ENCODE assay signal across 1 cellular context in genomic region chr3:196568246-196569002, GRCh38.
A peak's percentile ranks its signal among the peaks of the same experiment; 100 is the strongest.
TF ChIP-seq lines count a peak whose summit lies in the region.

Gene FBXO45 (plus strand): TSS chr3:196568660. CDS start chr3:196568985, 325 bp downstream.
Gene WDR53 (minus strand): TSS chr3:196568554. CDS start chr3:196561475, 7,079 bp downstream.

TF ChIP-seq in K562, 482 proteins besides CTCF, POLR2A, EP300 and RAD21 (continued from another document and continues in another):
- peak; percentile 81 for TF ChIP-seq MGA (IDR thresholded peaks at IDR 0.05)
- TF ChIP-seq RNF219 (CRISPR knock-in tag; IDR thresholded peaks at IDR 0.05) = no peak
- TF ChIP-seq ZBTB9 (CRISPR knock-in tag; IDR thresholded peaks at IDR 0.05) = 0 out of 2 replicates have a peak, but pooled peaks have one; percentile 52
- peak; percentile 70; the same call in 1 of the 2 replicates for TF ChIP-seq HDAC2 (IDR thresholded peaks at IDR 0.05)
- peak; percentile 90 for TF ChIP-seq ZBED1 (IDR thresholded peaks at IDR 0.05)
- TF ChIP-seq YY1 (IDR thresholded peaks at IDR 0.05; ENCODE audit: borderline replicate concordance in 1 of 3, control insufficient read depth in 1 of 3, extremely low read depth in 1 of 3, insufficient read depth in 3 of 3, insufficient read length in 1 of 3, insufficient replicate concordance in 2 of 3, low read depth in 1 of 3, low read length in 2 of 3) = peak; percentile 91 to 99 (median 98)
- TF ChIP-seq STAT5B (CRISPR knock-in tag; IDR thresholded peaks at IDR 0.05) = no peak
- peak; percentile 67 for TF ChIP-seq ZBTB33 (CRISPR knock-in tag; IDR thresholded peaks at IDR 0.05)
- TF ChIP-seq HMGXB4 (CRISPR knock-in tag; IDR thresholded peaks at IDR 0.05) = peak; percentile 68; the same call in 1 of the 2 replicates
- TF ChIP-seq CREM (IDR thresholded peaks at IDR 0.05; ENCODE audit: low read depth) = peak; percentile 100
- no peak for TF ChIP-seq PRMT5 (CRISPR knock-in tag; IDR thresholded peaks at IDR 0.05)
- peak; percentile 83 for TF ChIP-seq REST (CRISPR knock-in tag; IDR thresholded peaks at IDR 0.05; ENCODE audit: low read depth)
- peak; percentile 88 for TF ChIP-seq KLF13 (tag; IDR thresholded peaks at IDR 0.05; ENCODE audit: borderline replicate concordance, low read depth)
- no peak for TF ChIP-seq ZNF717 (CRISPR knock-in tag; IDR thresholded peaks at IDR 0.05)
- TF ChIP-seq SPI1 (IDR thresholded peaks at IDR 0.05; ENCODE audit: borderline replicate concordance, low read depth, low read length) = 0 out of 2 replicates have a peak, but pooled peaks have one; percentile 35
- TF ChIP-seq CCNT2 (IDR thresholded peaks at IDR 0.05; ENCODE audit: borderline replicate concordance, extremely low read depth, insufficient read length, low read depth, low read length) = peak; percentile 74
- TF ChIP-seq ZFP1 (CRISPR knock-in tag; IDR thresholded peaks at IDR 0.05) = no peak
- no peak for TF ChIP-seq BRF2 (IDR thresholded peaks at IDR 0.05; ENCODE audit: borderline replicate concordance, insufficient read depth, insufficient read length)
- TF ChIP-seq CLOCK (CRISPR knock-in tag; IDR thresholded peaks at IDR 0.05; ENCODE audit: borderline replicate concordance) = no peak
- peak; percentile 86; the same call in 1 of the 2 replicates for TF ChIP-seq ESRRA (IDR thresholded peaks at IDR 0.05; ENCODE audit: borderline replicate concordance, low read depth)
- TF ChIP-seq KDM5B (IDR thresholded peaks at IDR 0.05; ENCODE audit: insufficient replicate concordance, low read depth, low read length) = peak; percentile 89
- TF ChIP-seq KDM4B (IDR thresholded peaks at IDR 0.05; ENCODE audit: borderline replicate concordance in 2 of 2, low read depth in 1 of 2) = peak in 1 of 2 experiments; percentile 87; a peak in 1 of 4 replicates
